In the genomic region with DNA sequence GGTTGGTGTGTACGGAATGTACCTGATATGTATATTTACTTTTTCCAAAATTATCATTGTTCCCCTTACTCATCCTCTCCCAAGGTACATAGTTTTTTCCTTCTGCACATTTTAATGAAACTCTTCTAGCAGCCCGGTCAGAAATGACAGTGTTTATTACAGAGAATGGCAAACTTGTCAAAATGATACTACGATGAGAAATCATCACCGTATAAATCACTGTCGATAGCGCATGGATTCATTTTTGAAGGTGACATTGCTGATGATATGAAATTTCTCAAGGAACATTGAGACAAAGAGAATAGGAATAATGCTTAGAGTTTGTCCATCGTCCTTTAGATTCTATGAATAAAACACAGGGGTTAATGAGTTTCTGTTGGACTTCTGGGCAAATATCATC, we compare ENCODE assay signal across 32 cellular contexts. TPM values are rescaled to one million over a fixed set of nuclear protein-coding genes. Genes with fewer than 3 reads are reported as not detected.
"Had no signal": no experiment of that assay in that cellular context is flagged by ENCODE, and none has a peak within 500 bp of the region (broad histone marks: within the 10 kb centered on the region; RNA-seq: fewer than 3 reads in every experiment).

No MANE protein-coding gene starts in this region.

- H3K9me3 ChIP-seq: adrenal gland, body of pancreas, breast epithelium had no signal

- H3K4me1 ChIP-seq: body of pancreas, breast epithelium had no signal

- FAIRE-seq: astrocyte had no signal

- H3K36me3 ChIP-seq: breast epithelium had no signal

- DNase-seq: activated B cell treated with CpG ODN at 0.5 μM for 24 hours; activated CD4-positive, alpha-beta memory T cell treated with anti-CD3 and anti-CD28 coated beads for 36 hours; activated CD4-positive, alpha-beta T cell treated with anti-CD3 and anti-CD28 coated beads for 4 hours; activated CD4-positive, alpha-beta T cell treated with anti-CD3 and anti-CD28 coated beads, Interleukin-2, amount 10 ng/mL, durations not matched to agents 24 days and 14 days; activated CD4-positive, alpha-beta T cell treated with anti-CD3 and anti-CD28 coated beads, Interleukin-2, amount 50 U/mL, for 1 hour; activated CD4-positive, alpha-beta T cell treated with anti-CD3 and anti-CD28 coated beads, Interleukin-2, amount 50 U/mL, for 4 hours; activated CD4-positive, CD25-positive, alpha-beta regulatory T cell treated with anti-CD3 and anti-CD28 coated beads, Interleukin-2, amount 50 U/mL, for 72 hours; activated CD8-positive, alpha-beta memory T cell treated with anti-CD3 and anti-CD28 coated beads, Interleukin-2, amount 50 U/mL, for 4 hours; activated CD8-positive, alpha-beta T cell treated with anti-CD3 and anti-CD28 coated beads for 36 hours; activated effector memory CD4-positive, alpha-beta T cell treated with anti-CD3 and anti-CD28 coated beads, Interleukin-2, amount 50 U/mL, for 16 hours; activated gamma-delta T cell treated with Interleukin-2 at 50 U/mL for 16 hours; activated naive CD4-positive, alpha-beta T cell; activated naive CD4-positive, alpha-beta T cell treated with anti-CD3 and anti-CD28 coated beads for 36 hours; activated naive CD4-positive, alpha-beta T cell treated with anti-CD3 and anti-CD28 coated beads, Interleukin-2, amount 50 U/mL, for 16 hours; activated naive CD8-positive, alpha-beta T cell treated with anti-CD3 and anti-CD28 coated beads for 36 hours; activated T-cell treated with anti-CD3 and anti-CD28 coated beads for 4 hours; activated T-cell treated with anti-CD3 and anti-CD28 coated beads, Interleukin-2, amount 50 U/mL, for 1 hour; activated T-cell treated with anti-CD3 and anti-CD28 coated beads, Interleukin-2, amount 50 U/mL, for 4 hours; activated T-cell treated with anti-CD3 and anti-CD28 coated beads, Interleukin-2, amount 50 U/mL, for 72 hours; adrenal gland; amniotic stem cell; aorta; body of pancreas; brain microvascular endothelial cell; cerebellar nuclear complex; T-helper 1 cell; T-helper 2 cell; T-helper 9 cell had no signal

- H3K27me3 ChIP-seq: adrenal gland, body of pancreas, brain microvascular endothelial cell, breast epithelium had no signal

- H3K27ac ChIP-seq: adrenal gland, body of pancreas, brain microvascular endothelial cell, breast epithelium had no signal

- H3K4me3 ChIP-seq: adrenal gland, body of pancreas, breast epithelium had no signal

- ATAC-seq: activated CD8-positive, alpha-beta T cell treated with anti-CD3 and anti-CD28 coated beads for 36 hours; activated T-cell treated with anti-CD3 and anti-CD28 coated beads, Interleukin-2, amount 50 U/mL, for 4 hours; activated T-helper 17 cell treated with anti-CD3 and anti-CD28 coated beads, Interleukin-2, amount 50 U/mL, for 72 hours; body of pancreas had no signal

RNA-seq across cellular contexts. Expression of a gene that starts 30.6 kb away (rescaled TPM):
- total RNA-seq: activated CD8-positive, alpha-beta memory T cell treated with anti-CD3 and anti-CD28 coated beads for 36 hours had no signal
